8 cellular contexts compared by ENCODE assay signal in the genomic region with DNA sequence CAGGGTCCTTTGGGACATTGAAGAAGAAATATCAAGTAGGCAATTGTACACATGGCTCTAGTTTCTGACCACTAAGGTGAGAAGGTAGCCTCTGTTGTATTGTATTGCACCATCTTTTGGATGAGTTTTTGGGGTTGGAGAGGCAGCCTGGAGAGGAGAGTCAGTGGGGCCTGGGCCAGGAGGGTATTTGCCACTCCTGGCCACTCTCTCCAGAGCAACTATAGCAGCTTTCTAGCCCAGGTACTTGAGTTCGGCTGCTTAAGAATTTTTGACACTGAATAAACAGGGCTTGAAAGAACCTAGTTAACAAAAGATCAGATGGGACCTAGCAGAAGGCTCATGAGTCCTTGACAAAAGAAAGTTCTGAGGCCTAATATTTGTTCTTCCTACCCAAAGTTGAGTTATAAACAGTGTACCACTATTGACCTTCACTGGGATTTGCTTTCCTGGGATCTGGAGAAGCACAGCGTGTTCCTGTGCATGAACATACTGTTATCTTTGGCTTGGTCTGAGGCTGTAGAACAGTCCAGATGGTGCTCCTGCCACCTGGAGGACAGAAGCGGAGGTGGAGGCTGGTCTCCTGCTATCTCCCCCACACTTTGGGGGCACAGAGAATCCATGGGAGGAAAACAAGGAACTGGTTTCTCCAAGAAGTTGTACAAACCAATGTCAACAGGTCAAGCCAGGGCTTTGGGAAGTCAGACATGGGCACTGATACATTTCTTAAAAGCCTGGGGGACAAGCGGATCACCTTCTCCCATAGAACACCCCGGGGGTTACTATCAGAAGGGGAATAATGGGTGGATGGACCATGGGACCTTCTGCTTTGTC.
DNase-seq lines count a peak whose midpoint lies in the region; ATAC-seq and TF ChIP-seq lines count a peak whose summit lies in the region.

No MANE protein-coding gene starts in this region.

- no peaks in the 10 kb centered on the region for H3K27me3 Mint-ChIP-seq in progenitor cell of endocrine pancreas

- no peaks in the 10 kb centered on the region for H3K9me3 Mint-ChIP-seq in progenitor cell of endocrine pancreas (ENCODE audit: low read depth)

- peaks cover 39% of the 10 kb centered on the region for H3K4me1 Mint-ChIP-seq in progenitor cell of endocrine pancreas (ENCODE audit: low read depth)

- DNase-seq in GM12865 (ENCODE audit: low read depth) (peak; percentile 14), NCI-H748 (lab: John Stamatoyannopoulos, UW; ENCODE audit: unreplicated experiment) (peak; percentile 72), esophagus muscularis mucosa (ENCODE audit: extremely low spot score) (no peak), progenitor cell of endocrine pancreas (ENCODE audit: low spot score, unreplicated experiment) (peak; percentile 12)
- DNase-seq in effector CD8-positive, alpha-beta T cell (lab: John Stamatoyannopoulos, UW) = no peak

- no peak for TF ChIP-seq EP300 in esophagus muscularis mucosa (IDR thresholded peaks at IDR 0.05)

- no peaks in the 10 kb centered on the region for H3K9me3 ChIP-seq in esophagus muscularis mucosa

- peak overlapping the region; percentile 90 for H3K27ac Mint-ChIP-seq in progenitor cell of endocrine pancreas

- H3K4me3 Mint-ChIP-seq in progenitor cell of endocrine pancreas (ENCODE audit: low read depth) = no peak overlapping the region

- H3K27me3 ChIP-seq in esophagus muscularis mucosa = no peaks in the 10 kb centered on the region

- ATAC-seq in HG03378 (IDR thresholded peaks at IDR 0.05; ENCODE audit: unreplicated experiment) (no peak), GM18517 (IDR thresholded peaks at IDR 0.05; ENCODE audit: unreplicated experiment) (no peak), GM18870 (IDR thresholded peaks at IDR 0.05; ENCODE audit: unreplicated experiment) (no peak)

- no peak for TF ChIP-seq POLR2A in esophagus muscularis mucosa (IDR thresholded peaks at IDR 0.05; ENCODE audit: low read depth)

- H3K36me3 Mint-ChIP-seq in progenitor cell of endocrine pancreas (ENCODE audit: insufficient read depth) = no peaks in the 10 kb centered on the region

- H3K4me3 ChIP-seq in GM12865 (ENCODE audit: low read depth, low read length) = no peak overlapping the region
- no peak overlapping the region for H3K4me3 ChIP-seq in esophagus muscularis mucosa

- peaks cover 5 to 16% (median 7%) of the 10 kb centered on the region in 4 donors for H3K4me1 ChIP-seq in esophagus muscularis mucosa

- WGBS in esophagus muscularis mucosa = 81% methylated on average over 5 of the region's 5 CpGs

- intact Hi-C loops in esophagus muscularis mucosa (cut with DNase I) = loop anchor here (10.0 kb wide), 1 partner anchor 222 kb away; no protein-coding TSS in a partner anchor

- no peaks in the 10 kb centered on the region for H3K36me3 ChIP-seq in esophagus muscularis mucosa

- H3K27ac ChIP-seq in esophagus muscularis mucosa (replicated peaks in 1 of 4) = peak overlapping the region in 2 of 4 donors; percentile 41 to 51

- TF ChIP-seq CTCF in GM12865 (IDR thresholded peaks at IDR 0.05; ENCODE audit: insufficient read depth, low read depth, low read length, missing control alignments) (peak; percentile 42), esophagus muscularis mucosa (IDR thresholded peaks at IDR 0.05) (peak; percentile 53 to 62 (median 59)), progenitor cell of endocrine pancreas (IDR thresholded peaks at IDR 0.05; ENCODE audit: unreplicated experiment) (peak; percentile 56)

Comparison
In these comparisons a context has a peak if more than half of its experiments do, and no peak if none do; other contexts are left out.
1. DNase-seq: peak in GM12865 (single experiment), NCI-H748 (single experiment) and progenitor cell of endocrine pancreas (single experiment); none in esophagus muscularis mucosa (single experiment) and effector CD8-positive, alpha-beta T cell (single experiment).
2. Peak in every context shown above with its lines, with median percentiles within 50 percentile points of each other: CTCF ChIP-seq.